ENCODE assay signal across 1 cellular context in the genomic region with DNA sequence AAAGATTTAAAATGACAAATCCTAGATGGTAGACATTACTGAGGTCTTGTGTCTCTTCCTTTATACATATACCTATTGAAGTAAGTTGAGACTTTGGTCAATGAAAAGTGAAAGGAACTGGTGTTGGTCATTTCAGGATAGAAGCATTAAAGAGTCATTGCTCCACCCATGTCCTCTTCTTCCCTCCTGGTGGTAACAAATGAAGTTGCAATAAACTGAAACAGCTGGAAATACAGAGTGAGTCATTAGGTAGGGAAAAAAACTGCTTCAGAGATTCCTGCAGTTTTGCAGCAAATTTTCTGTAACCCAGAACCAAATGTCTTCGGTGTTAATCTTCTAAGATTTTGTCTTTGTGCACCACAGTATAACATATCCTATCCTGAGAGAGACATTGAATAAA.
A peak's percentile ranks its signal among the peaks of the same experiment; 100 is the strongest.
TF ChIP-seq lines count a peak whose summit lies in the region.

No MANE protein-coding gene starts in this region.

TF ChIP-seq in H1, 55 proteins besides CTCF, POLR2A, EP300 and RAD21:
- peak; percentile 80 for TF ChIP-seq JUND (IDR thresholded peaks at IDR 0.05; ENCODE audit: low read length)
- TF ChIP-seq CREB1 (IDR thresholded peaks at IDR 0.05): no peak
- TF ChIP-seq ZNF274 (IDR thresholded peaks at IDR 0.05; ENCODE audit: borderline replicate concordance, extremely low read depth, low read length): no peak
TF ChIP-seq in H1: peak in this region for 1.
